ENCODE assay signal across 8 cellular contexts in genomic region chr12:47802312-47802711, GRCh38. TPM values are rescaled to one million over a fixed set of nuclear protein-coding genes. Genes with fewer than 3 reads are reported as not detected.
DNase-seq lines count a peak whose midpoint lies in the region; ATAC-seq, FAIRE-seq and TF ChIP-seq lines count a peak whose summit lies in the region.

No MANE protein-coding gene starts in this region.

- FAIRE-seq in GM12878 (lab: Jason Lieb, UNC) (no peak), D721Med (lab: Jason Lieb, UNC) (no peak)

- H2AFZ ChIP-seq in KMS-11 (ENCODE audit: low read depth) (no peak overlapping the region), GM12878 (ENCODE audit: control insufficient read depth, low read depth, low read length) (no peak overlapping the region)

- no TSS peak for BruUV-seq in GM12878 (replicated peaks; lab: Mats Ljungman, UMichigan)

- intact Hi-C loops in GM12878 (cut with micrococcal nuclease; ENCODE audit: unreplicated experiment), result no loop called here

- H3K36me3 ChIP-seq in KMS-11 (ENCODE audit: insufficient read depth) (no peaks in the 10 kb centered on the region; the same call in 1 of the 2 replicates), GM12878 (ENCODE audit: control insufficient read depth in 2 of 2, insufficient read depth in 2 of 2, low read length in 1 of 2) (no peaks in the 10 kb centered on the region; a peak in 2 of 4 replicates), muscle layer of colon (ENCODE audit: insufficient read depth, low read length) (peaks cover 20% of the 10 kb centered on the region)

- H3K9me3 ChIP-seq in AG04450 (ENCODE audit: control insufficient read depth, insufficient read depth, low read length) (no peaks in the 10 kb centered on the region), GM12878 (replicated peaks; ENCODE audit: control insufficient read depth, insufficient read depth, low read length) (no peaks in the 10 kb centered on the region), muscle layer of colon (ENCODE audit: low read length) (no peaks in the 10 kb centered on the region)

- WGBS in GM12878 (ENCODE audit: insufficient coverage, insufficient replicate concordance, low lambda C conversion rate, missing lambda C conversion rate), result 35% methylated on average over 5 of the region's 5 CpGs

- RAD21 ChIA-PET in GM12878 (lab: Charles Lee; ENCODE audit: unreplicated experiment), result interaction anchor here (2.8 to 7.5 kb wide), 2 partner anchors 15 to 35 kb away, joined by 14 to 166 read pairs; no protein-coding TSS in a partner anchor

- H3K4me1 ChIP-seq in KMS-11 (ENCODE audit: low read depth, poor library complexity, severe bottlenecking) (peaks cover 53% of the 10 kb centered on the region), GM12878 (ENCODE audit: control insufficient read depth, insufficient read depth, low read length) (peaks cover 16% of the 10 kb centered on the region), muscle layer of colon (ENCODE audit: insufficient read depth, low read length) (peaks cover 88% of the 10 kb centered on the region)

- TF ChIP-seq RAD21 in GM12878 (IDR thresholded peaks at IDR 0.05; ENCODE audit: insufficient read depth, low read depth, low read length), result no peak

- CTCF ChIA-PET in AG04450 (lab: Charles Lee), result interaction anchor here (0.9 to 7.3 kb wide), 4 partner anchors 9 to 36 kb away, joined by 3 to 69 read pairs (median 4); no protein-coding TSS in a partner anchor
- CTCF ChIA-PET in GM12878 (lab: Yijun Ruan, JAX), result interaction anchor here (0.8 to 7.9 kb wide), 6 partner anchors 9 to 61 kb away, joined by 3 to 215 read pairs (median 6); no protein-coding TSS in a partner anchor

- H3K27me3 ChIP-seq in AG04450 (ENCODE audit: control insufficient read depth, insufficient read depth, low read length), result no peaks in the 10 kb centered on the region
- no peaks in the 10 kb centered on the region for H3K27me3 ChIP-seq in KMS-11 (ENCODE audit: insufficient read depth, low read depth)
- H3K27me3 ChIP-seq in GM12878 (replicated peaks in 1 of 2; ENCODE audit: control insufficient read depth in 2 of 2, insufficient read depth in 2 of 2, low read length in 1 of 2), result no peaks in the 10 kb centered on the region; a peak in 1 of 4 replicates
- no peaks in the 10 kb centered on the region for H3K27me3 ChIP-seq in muscle layer of colon (ENCODE audit: control insufficient read depth in 1 of 2, insufficient read depth in 2 of 2, low read length in 2 of 2)

- H3K79me2 ChIP-seq in KMS-11 (ENCODE audit: insufficient read depth, low read depth) (peaks cover 64% of the 10 kb centered on the region), GM12878 (ENCODE audit: control insufficient read depth, insufficient read depth, low read length) (no peaks in the 10 kb centered on the region; the same call in 1 of the 2 replicates)

- H3K9ac ChIP-seq in KMS-11 (no peak overlapping the region), GM12878 (ENCODE audit: control insufficient read depth, insufficient read depth, low read length) (no peak overlapping the region), muscle layer of colon (ENCODE audit: low read length) (no peak overlapping the region)

- TF ChIP-seq EP300 in GM12878 (IDR thresholded peaks at IDR 0.05; ENCODE audit: borderline replicate concordance in 1 of 2, control insufficient read depth in 1 of 2, low read depth in 2 of 2, low read length in 2 of 2), result no peak

- SMC1A ChIA-PET in GM12878 (lab: Charles Lee; ENCODE audit: uncharacterized antibody, unreplicated experiment), result interaction anchor here (2.1 to 3.0 kb wide), 2 partner anchors 10 to 35 kb away, joined by 11 to 19 read pairs; no protein-coding TSS in a partner anchor

- POLR2A ChIA-PET in AG04450 (lab: Yijun Ruan, JAX) (no interaction called here), GM12878 (lab: Charles Lee) (no interaction called here)

- TF ChIP-seq CTCF in AG04450 (IDR thresholded peaks at IDR 0.05; ENCODE audit: low read depth, low read length) (peak; percentile 37), KMS-11 (conservative IDR thresholded peaks at IDR 0.05; ENCODE audit: low read depth, low read length) (peak; percentile 47; the same call in 1 of the 2 replicates), GM12878 (IDR thresholded peaks at IDR 0.05 in 2 of 3, conservative IDR thresholded peaks at IDR 0.05 in 1 of 3; ENCODE audit: control insufficient read depth in 2 of 3, extremely low read depth in 1 of 3, insufficient read depth in 1 of 3, low read depth in 3 of 3, low read length in 3 of 3) (peak in 2 of 3 experiments; percentile 8 to 35; a peak in 3 of 6 replicates), D721Med (IDR thresholded peaks at IDR 0.05; ENCODE audit: insufficient read depth, missing control alignments) (no peak)

- in situ Hi-C loops in GM12878 (cut with MboI) (no loop called here), KBM-7 (cut with MboI; ENCODE audit: low pct_unique_long_range_greater_than_20kb, low sequenced_read_pairs) (no loop called here)

- H3K4me3 ChIP-seq in AG04450 (ENCODE audit: low read depth, low read length) (no peak overlapping the region), KMS-11 (IDR thresholded peaks at IDR 0.05; ENCODE audit: insufficient read depth, low read depth, low read length) (no peak overlapping the region), GM12878 (no peak overlapping the region), muscle layer of colon (ENCODE audit: low read depth in 1 of 2, low read length in 2 of 2) (peak overlapping the region in 1 of 2 donors; percentile 8)

- DNase-seq in AG04450 (ENCODE audit: low read depth, low spot score), result no peak
- no peak for DNase-seq in GM12878 (ENCODE audit: low read depth, low spot score)
- DNase-seq in NOMO-1 (lab: John Stamatoyannopoulos, UW; ENCODE audit: unreplicated experiment in 2 of 2), result no peak
- no peak for DNase-seq in D721Med (ENCODE audit: insufficient read length, low spot score)
- no peak for DNase-seq in KBM-7

- no peaks in the 10 kb centered on the region for H4K20me1 ChIP-seq in KMS-11 (ENCODE audit: insufficient read depth)
- H4K20me1 ChIP-seq in GM12878 (ENCODE audit: control insufficient read depth, insufficient read depth), result no peaks in the 10 kb centered on the region

- TF ChIP-seq POLR2A in GM12878 (IDR thresholded peaks at IDR 0.05; ENCODE audit: low read depth, low read length), result no peak

- ATAC-seq in GM12878 (peak; percentile 14; the same call in 1 of the 3 replicates), HG03097 (IDR thresholded peaks at IDR 0.05; ENCODE audit: low FRiP score, unreplicated experiment) (no peak)

- no peak overlapping the region for H3K27ac ChIP-seq in AG04450 (ENCODE audit: low read depth, low read length)
- H3K27ac ChIP-seq in KMS-11, result no peak overlapping the region
- H3K27ac ChIP-seq in GM12878 (ENCODE audit: control insufficient read depth, insufficient read depth), result no peak overlapping the region
- peak overlapping the region; percentile 54 for H3K27ac ChIP-seq in muscle layer of colon (ENCODE audit: low read depth, low read length)

- H3K4me2 ChIP-seq in KMS-11 (no peak overlapping the region), GM12878 (ENCODE audit: control insufficient read depth, insufficient read depth) (no peak overlapping the region)

RNA-seq across cellular contexts. Expression of gene HDAC7, which starts 17.4 kb away (rescaled TPM):
- polyA plus RNA-seq in AG04450 (2011; rRNA removed), result 17.1 and 22.1 TPM in 2 replicates
- 22.5 and 25.5 TPM in 2 replicates for polyA minus RNA-seq in AG04450 (2011; rRNA and poly(A)+ RNA removed)
- 25.7 and 29.4 TPM in 2 replicates for total RNA-seq in GM12878 (2013; cell fraction: nucleolus; rRNA removed)
- 5.0 and 6.9 TPM in 2 replicates for total RNA-seq in GM12878 (2014; rRNA removed)
- total RNA-seq in GM12878 (2014; rRNA removed; fragmentation: Illumina TruSeq; extraction: Trizol), result 3.1 and 3.9 TPM in 2 replicates
- 12.6 and 18.3 TPM in 2 replicates for total RNA-seq in GM12878 (2021)
- 14.4 TPM for polyA plus RNA-seq in GM12878 (2011; ENCODE audit: low read depth)
- 5.1 and 5.6 TPM in 2 replicates for polyA plus RNA-seq in GM12878 (2011; rRNA removed)
- 5.8 and 7.1 TPM in 2 replicates for polyA plus RNA-seq in GM12878 (2011; cell fraction: cytosol; rRNA removed)
- polyA plus RNA-seq in GM12878 (2011; cell fraction: nucleus; rRNA removed), result 46.3 and 61.4 TPM in 2 replicates
- polyA plus RNA-seq in GM12878 (2012), result 31.4 and 31.5 TPM in 2 replicates
- 2.5 and 6.3 TPM in 2 replicates for polyA plus RNA-seq in GM12878 (2014; fragmentation: Illumina TruSeq; extraction: Trizol)
- 1 to 10 TPM in 1 of 2 experiments, under 1 TPM in 1; 0.47 to 1.3 TPM for polyA plus RNA-seq in GM12878 (2014; fragmentation: Nextera tagmentation; extraction: Ambion mirVana)
- 10.1 and 11.4 TPM in 2 replicates for polyA plus RNA-seq in GM12878 (2014; rRNA removed)
- 1 to 10 TPM; 5.1 to 6.2 TPM for polyA plus RNA-seq in GM12878 (2016; fragmentation: Nextera tagmentation; extraction: Ambion mirVana)
- polyA minus RNA-seq in GM12878 (2011; rRNA and poly(A)+ RNA removed), result 4.2 and 8.0 TPM in 2 replicates
- polyA minus RNA-seq in GM12878 (2011; cell fraction: cytosol; rRNA and poly(A)+ RNA removed), result 3.9 and 4.3 TPM in 2 replicates
- 8.6 and 12.2 TPM in 2 replicates for polyA minus RNA-seq in GM12878 (2011; cell fraction: nucleus; rRNA and poly(A)+ RNA removed)

RNA-seq across cellular contexts. Expression of gene SLC48A1, which starts 29.3 kb away (rescaled TPM):
- polyA plus RNA-seq in AG04450 (2011; rRNA removed) (7.8 and 9.0 TPM in 2 replicates), GM12878 (2011; rRNA removed) (0.55 and 1.2 TPM in 2 replicates), GM12878 (2014; fragmentation: Illumina TruSeq; extraction: Trizol) (1.6 TPM in 2 replicates), GM12878 (2014; fragmentation: Nextera tagmentation; extraction: Ambion mirVana) (1 to 10 TPM; 1.1 to 2.2 TPM), GM12878 (2014; rRNA removed) (1.1 and 1.9 TPM in 2 replicates), GM12878 (2016; fragmentation: Nextera tagmentation; extraction: Ambion mirVana) (1 to 10 TPM; 4.0 to 4.9 TPM)
- 9.3 and 12.2 TPM in 2 replicates for polyA minus RNA-seq in AG04450 (2011; rRNA and poly(A)+ RNA removed)
- total RNA-seq in GM12878 (2013; cell fraction: nucleolus; rRNA removed), result 2.5 and 3.7 TPM in 2 replicates
- total RNA-seq in GM12878 (2014; rRNA removed) (1.7 and 2.4 TPM in 2 replicates), GM12878 (2014; rRNA removed; fragmentation: Illumina TruSeq; extraction: Trizol) (1.1 and 1.2 TPM in 2 replicates), GM12878 (2021) (2.4 and 3.8 TPM in 2 replicates)
- polyA plus RNA-seq in GM12878 (2011; ENCODE audit: low read depth), result 0.84 TPM
- polyA plus RNA-seq in GM12878 (2011; cell fraction: cytosol; rRNA removed), result 1.6 and 2.1 TPM in 2 replicates
- 2.4 and 2.7 TPM in 2 replicates for polyA plus RNA-seq in GM12878 (2011; cell fraction: nucleus; rRNA removed)
- polyA plus RNA-seq in GM12878 (2012), result 1.8 and 2.1 TPM in 2 replicates
- polyA minus RNA-seq in GM12878 (2011; rRNA and poly(A)+ RNA removed), result 1.2 and 1.8 TPM in 2 replicates
- 0.67 and 0.94 TPM in 2 replicates for polyA minus RNA-seq in GM12878 (2011; cell fraction: cytosol; rRNA and poly(A)+ RNA removed)
- 0.38 and 1.9 TPM in 2 replicates for polyA minus RNA-seq in GM12878 (2011; cell fraction: nucleus; rRNA and poly(A)+ RNA removed)

RNA-seq across cellular contexts. Expression of gene RAPGEF3, which starts 43.6 kb away (rescaled TPM):
- 1.7 and 2.1 TPM in 2 replicates for polyA plus RNA-seq in AG04450 (2011; rRNA removed)
- 2.7 and 3.4 TPM in 2 replicates for polyA minus RNA-seq in AG04450 (2011; rRNA and poly(A)+ RNA removed)
- 4.6 and 5.7 TPM in 2 replicates for total RNA-seq in GM12878 (2013; cell fraction: nucleolus; rRNA removed)
- 0.27 and 0.28 TPM in 2 replicates for total RNA-seq in GM12878 (2014; rRNA removed)
- total RNA-seq in GM12878 (2014; rRNA removed; fragmentation: Illumina TruSeq; extraction: Trizol), result 0.09 and 0.18 TPM in 2 replicates
- 0.64 and 0.88 TPM in 2 replicates for total RNA-seq in GM12878 (2021)
- 0.38 TPM for polyA plus RNA-seq in GM12878 (2011; ENCODE audit: low read depth)
- polyA plus RNA-seq in GM12878 (2011; rRNA removed), result 0.30 and 0.68 TPM in 2 replicates
- polyA plus RNA-seq in GM12878 (2011; cell fraction: cytosol; rRNA removed), result 0.63 and 0.94 TPM in 2 replicates
- 3.4 and 4.8 TPM in 2 replicates for polyA plus RNA-seq in GM12878 (2011; cell fraction: nucleus; rRNA removed)
- 0.81 and 0.97 TPM in 2 replicates for polyA plus RNA-seq in GM12878 (2012)
- polyA plus RNA-seq in GM12878 (2014; fragmentation: Illumina TruSeq; extraction: Trizol), result 0.17 and 0.34 TPM in 2 replicates
- under 1 TPM in 1 of 2 experiments, not detected in 1; 0.02 TPM for polyA plus RNA-seq in GM12878 (2014; fragmentation: Nextera tagmentation; extraction: Ambion mirVana)
- 0.63 and 0.92 TPM in 2 replicates for polyA plus RNA-seq in GM12878 (2014; rRNA removed)
- polyA plus RNA-seq in GM12878 (2016; fragmentation: Nextera tagmentation; extraction: Ambion mirVana), result under 1 TPM in 1 of 2 experiments, not detected in 1; 0.27 TPM
- polyA minus RNA-seq in GM12878 (2011; rRNA and poly(A)+ RNA removed), result 0.22 and 1.5 TPM in 2 replicates
- polyA minus RNA-seq in GM12878 (2011; cell fraction: cytosol; rRNA and poly(A)+ RNA removed), result 1.7 TPM in 1 of 2 replicates, not detected in the other
- 1.3 and 3.1 TPM in 2 replicates for polyA minus RNA-seq in GM12878 (2011; cell fraction: nucleus; rRNA and poly(A)+ RNA removed)
